In genomic region chr14:90511795-90512331, GRCh38 we compare ENCODE assay signal across 17 cellular contexts.
DNase-seq lines count a peak whose midpoint lies in the region; ATAC-seq, FAIRE-seq and TF ChIP-seq lines count a peak whose summit lies in the region.
"Had no signal": no experiment of that assay in that cellular context is flagged by ENCODE, and none has a peak within 500 bp of the region (broad histone marks: within the 10 kb centered on the region; RNA-seq: fewer than 3 reads in every experiment).

No MANE protein-coding gene starts in this region.

- no peak for ATAC-seq in GM23338
- ATAC-seq in GM19455 (IDR thresholded peaks at IDR 0.05; ENCODE audit: unreplicated experiment): no peak
- ATAC-seq: activated naive CD4-positive, alpha-beta T cell treated with anti-CD3 and anti-CD28 coated beads, Interleukin-2, amount 50 U/mL, for 72 hours; upper lobe of right lung had no signal

- H4K91ac ChIP-seq in H1 (replicated peaks; ENCODE audit: insufficient read length, low read length): peak overlapping the region; percentile 78

- peaks cover 42% of the 10 kb centered on the region for H3K4me1 Mint-ChIP-seq in GM23338

- TF ChIP-seq POLR2A in H1 (IDR thresholded peaks at IDR 0.05; ENCODE audit: control extremely low read depth in 1 of 2, low read depth in 2 of 2, low read length in 2 of 2): no peak

- no peak overlapping the region for H3K23ac ChIP-seq in H1 (ENCODE audit: insufficient read length)

- TF ChIP-seq RAD21 in H1 (IDR thresholded peaks at IDR 0.05 in 1 of 2, conservative IDR thresholded peaks at IDR 0.05 in 1 of 2; ENCODE audit: low read depth in 2 of 2, low read length in 2 of 2): no peak

- H4K20me1 ChIP-seq in GM23338 (replicated peaks; ENCODE audit: insufficient read depth): no peaks in the 10 kb centered on the region
- no peaks in the 10 kb centered on the region for H4K20me1 ChIP-seq in H1 (replicated peaks in 1 of 2; ENCODE audit: control insufficient read depth in 1 of 2, insufficient read depth in 2 of 2, low read length in 2 of 2)

- H3K4me1 ChIP-seq in GM23338 (ENCODE audit: insufficient read depth) (peaks cover 13% of the 10 kb centered on the region), H1 (replicated peaks in 1 of 4; ENCODE audit: control insufficient read depth in 3 of 4, insufficient read depth in 4 of 4, low read length in 3 of 4) (peaks cover 4 to 42% (median 30%) of the 10 kb centered on the region in 4 experiments)

- POLR2A ChIA-PET in H1 (lab: Charles Lee; ENCODE audit: partially characterized antibody): interaction anchor here (0.9 to 2.1 kb wide), 7 partner anchors 11 to 254 kb away, joined by 3 to 8 read pairs (median 3); partner anchors contain the start of gene CALM1

- no peak overlapping the region for H3K27ac Mint-ChIP-seq in GM23338
- H3K27ac Mint-ChIP-seq: CD4-positive, CD25-positive, alpha-beta regulatory T cell had no signal

- H3K4me3 ChIP-seq in GM23338 (no peak overlapping the region), H1 (ENCODE audit: extremely low read depth in 1 of 4, insufficient read depth in 2 of 4, low read depth in 3 of 4, low read length in 4 of 4) (no peak overlapping the region)
- H3K4me3 ChIP-seq: upper lobe of right lung had no signal

- H3K27me3 ChIP-seq in GM23338 (ENCODE audit: insufficient read depth) (no peaks in the 10 kb centered on the region), H1 (replicated peaks in 1 of 4; ENCODE audit: control insufficient read depth in 3 of 4, extremely low read depth in 1 of 4, insufficient read depth in 3 of 4, low read length in 3 of 4) (no peaks in the 10 kb centered on the region; a peak in 2 of 7 replicates)
- H3K27me3 ChIP-seq: upper lobe of right lung had no signal

- no peak overlapping the region for H3K9ac ChIP-seq in H1 (replicated peaks in 1 of 4; ENCODE audit: extremely low read depth in 1 of 4, low read depth in 3 of 4, low read length in 3 of 4)

- CTCF ChIA-PET in H1 (lab: Charles Lee; ENCODE audit: partially characterized antibody): interaction anchor here (0.7 to 3.4 kb wide), 15 partner anchors 10 to 245 kb away, joined by 3 to 17 read pairs (median 3); no protein-coding TSS in a partner anchor

- DNase-seq in GM23338 (ENCODE audit: low spot score): no peak
- peak; percentile 66 to 88 for DNase-seq in NCI-H524 (lab: John Stamatoyannopoulos, UW)
- DNase-seq in H1 (ENCODE audit: low read depth in 1 of 2, low spot score in 2 of 2): no peak
- peak; percentile 74 for DNase-seq in retina
- no peak for DNase-seq in frontal cortex (ENCODE audit: low spot score in 2 of 2)
- no peak for DNase-seq in NOMO-1 treated with DMSO at 0.1 percent for 48 hours (lab: John Stamatoyannopoulos, UW; ENCODE audit: unreplicated experiment)
- DNase-seq: CD4-positive, CD25-positive, alpha-beta regulatory T cell; central memory CD4-positive, alpha-beta T cell; kidney glomerular epithelial cell; NCI-H2227 treated with DMSO at 0.1 percent for 48 hours; stimulated activated CD4-positive, alpha-beta T cell treated with anti-CD3 and anti-CD28 coated beads, Interleukin-2, amount 100 ng/mL, for 24 hours; T-helper 1 cell; upper lobe of right lung had no signal

- H3K36me3 Mint-ChIP-seq in GM23338 (ENCODE audit: low read depth): no peaks in the 10 kb centered on the region
- H3K36me3 Mint-ChIP-seq: activated naive CD4-positive, alpha-beta T cell treated with anti-CD3 and anti-CD28 coated beads, Interleukin-2, amount 50 U/mL, for 72 hours; CD4-positive, CD25-positive, alpha-beta regulatory T cell had no signal

- H3K4me2 ChIP-seq in GM23338 (no peak overlapping the region), H1 (ENCODE audit: insufficient read depth in 1 of 2, low read depth in 2 of 2, low read length in 2 of 2) (no peak overlapping the region)

- TF ChIP-seq CTCF in GM23338 (conservative IDR thresholded peaks at IDR 0.05; ENCODE audit: low read depth in 2 of 2): no peak
- no peak for TF ChIP-seq CTCF in H1 (IDR thresholded peaks at IDR 0.05; ENCODE audit: control extremely low read depth in 1 of 3, insufficient read depth in 1 of 3, low read depth in 1 of 3, low read length in 3 of 3)

- H3K79me2 ChIP-seq in GM23338 (replicated peaks; ENCODE audit: insufficient read depth) (no peaks in the 10 kb centered on the region), H1 (ENCODE audit: control insufficient read depth in 1 of 2, insufficient read depth in 2 of 2, low read length in 2 of 2) (no peaks in the 10 kb centered on the region)

- peak overlapping the region; percentile 72 for H3K18ac ChIP-seq in H1 (ENCODE audit: extremely low read depth, low read length)

- H3K9me3 ChIP-seq in H1 (ENCODE audit: insufficient read depth in 2 of 2, low read depth in 1 of 2, low read length in 1 of 2): no peaks in the 10 kb centered on the region
- H3K9me3 ChIP-seq: upper lobe of right lung had no signal

- H2BK120ac ChIP-seq in H1 (replicated peaks; ENCODE audit: low read depth, low read length): no peak overlapping the region

- no peak for TF ChIP-seq EP300 in H1 (IDR thresholded peaks at IDR 0.05; ENCODE audit: borderline replicate concordance in 1 of 2, low read depth in 2 of 2, low read length in 2 of 2)

- H2BK15ac ChIP-seq in H1 (ENCODE audit: low read length): no peak overlapping the region

- peak overlapping the region; percentile 11 for H3K4ac ChIP-seq in H1 (replicated peaks; ENCODE audit: insufficient read length, low read depth, low read length)

- 0 out of 2 replicates have a peak overlapping the region, but pooled peaks have one; percentile 59 for H2AFZ ChIP-seq in GM23338
- H2AFZ ChIP-seq in H1 (ENCODE audit: low read length): no peak overlapping the region

- H2BK12ac ChIP-seq in H1 (ENCODE audit: low read depth, low read length): peak overlapping the region; percentile 98

- WGBS in H1 (ENCODE audit: extremely low coverage in 1 of 2, insufficient coverage in 1 of 2, insufficient read length in 1 of 2, insufficient replicate concordance in 2 of 2, low coverage in 1 of 2, low lambda C conversion rate in 2 of 2, missing lambda C conversion rate in 1 of 2), 2 experiments: 79% methylated on average over 9 of the region's 9 CpGs; no CpG with 5 or more reads in 1 of the 2 experiments

- H2BK5ac ChIP-seq in H1 (ENCODE audit: low read depth, low read length): peak overlapping the region; percentile 73; the same call in 1 of the 2 replicates

- no peaks in the 10 kb centered on the region; the same call in 1 of the 2 replicates for H3K79me1 ChIP-seq in H1 (ENCODE audit: low read depth, low read length)

- H3K36me3 ChIP-seq in GM23338 (ENCODE audit: insufficient read depth) (no peaks in the 10 kb centered on the region), H1 (ENCODE audit: control insufficient read depth in 2 of 4, insufficient read depth in 4 of 4, low read length in 3 of 4) (no peaks in the 10 kb centered on the region)
- H3K36me3 ChIP-seq: upper lobe of right lung had no signal

- no peaks in the 10 kb centered on the region for H3K9me2 ChIP-seq in GM23338 (ENCODE audit: insufficient read depth)

- H3K56ac ChIP-seq in H1 (replicated peaks; ENCODE audit: insufficient read length, low read depth, low read length): no peak overlapping the region

- no peak overlapping the region; the same call in 1 of the 2 replicates for H4K8ac ChIP-seq in H1 (ENCODE audit: extremely low read depth, insufficient read depth, low read length)

- peak overlapping the region; percentile 13 for H4K5ac ChIP-seq in H1 (ENCODE audit: insufficient read length, low read depth, low read length)

- FAIRE-seq in H1 (lab: Jason Lieb, UNC): no peak
- no peak for FAIRE-seq in frontal cortex (lab: Jason Lieb, UNC)
- FAIRE-seq: endothelial cell of umbilical vein, G401.6 had no signal

- no peaks in the 10 kb centered on the region for H3F3A ChIP-seq in GM23338 (replicated peaks; ENCODE audit: low read depth)

- H3K27me3 Mint-ChIP-seq in GM23338 (ENCODE audit: insufficient read depth, low read depth, poor library complexity): peaks cover 18% of the 10 kb centered on the region

- H3K9me3 Mint-ChIP-seq in GM23338: no peaks in the 10 kb centered on the region
- H3K9me3 Mint-ChIP-seq: activated naive CD4-positive, alpha-beta T cell treated with anti-CD3 and anti-CD28 coated beads, Interleukin-2, amount 50 U/mL, for 72 hours; CD4-positive, CD25-positive, alpha-beta regulatory T cell had no signal

- peak overlapping the region; percentile 76; the same call in 1 of the 2 replicates for H2AK5ac ChIP-seq in H1 (ENCODE audit: low read depth, low read length)

- no peak overlapping the region for H3K14ac ChIP-seq in H1 (ENCODE audit: insufficient read length)

- H3K23me2 ChIP-seq in H1 (ENCODE audit: low read depth, low read length): no peaks in the 10 kb centered on the region

- H3K4me3 Mint-ChIP-seq in GM23338: no peak overlapping the region
- H3K4me3 Mint-ChIP-seq: CD4-positive, CD25-positive, alpha-beta regulatory T cell had no signal

- peak overlapping the region; percentile 29; the same call in 1 of the 2 replicates for H2BK20ac ChIP-seq in H1 (ENCODE audit: low read length)

- H3K27ac ChIP-seq in GM23338 (ENCODE audit: low read depth): no peak overlapping the region
- H3K27ac ChIP-seq in H1 (ENCODE audit: low read depth, low read length): no peak overlapping the region
- H3K27ac ChIP-seq: upper lobe of right lung had no signal

TF ChIP-seq in GM23338, 12 proteins besides CTCF, POLR2A, EP300 and RAD21 (continues in another document):
- TF ChIP-seq STAT1 (IDR thresholded peaks at IDR 0.05; ENCODE audit: unreplicated experiment): no peak

TF ChIP-seq in H1, 55 proteins besides CTCF, POLR2A, EP300 and RAD21:
- no peak for TF ChIP-seq JUND (IDR thresholded peaks at IDR 0.05; ENCODE audit: low read length)

Comparison
In these comparisons a context has a peak if more than half of its experiments do, and no peak if none do; other contexts are left out.
1. DNase-seq: peak in NCI-H524 (2 of 2) and retina (single experiment); none in GM23338 (single experiment), H1 (0 of 2), frontal cortex (0 of 2) and NOMO-1 treated with DMSO at 0.1 percent for 48 hours (single experiment).